ENCODE assay signal across 24 cellular contexts in the genomic region with DNA sequence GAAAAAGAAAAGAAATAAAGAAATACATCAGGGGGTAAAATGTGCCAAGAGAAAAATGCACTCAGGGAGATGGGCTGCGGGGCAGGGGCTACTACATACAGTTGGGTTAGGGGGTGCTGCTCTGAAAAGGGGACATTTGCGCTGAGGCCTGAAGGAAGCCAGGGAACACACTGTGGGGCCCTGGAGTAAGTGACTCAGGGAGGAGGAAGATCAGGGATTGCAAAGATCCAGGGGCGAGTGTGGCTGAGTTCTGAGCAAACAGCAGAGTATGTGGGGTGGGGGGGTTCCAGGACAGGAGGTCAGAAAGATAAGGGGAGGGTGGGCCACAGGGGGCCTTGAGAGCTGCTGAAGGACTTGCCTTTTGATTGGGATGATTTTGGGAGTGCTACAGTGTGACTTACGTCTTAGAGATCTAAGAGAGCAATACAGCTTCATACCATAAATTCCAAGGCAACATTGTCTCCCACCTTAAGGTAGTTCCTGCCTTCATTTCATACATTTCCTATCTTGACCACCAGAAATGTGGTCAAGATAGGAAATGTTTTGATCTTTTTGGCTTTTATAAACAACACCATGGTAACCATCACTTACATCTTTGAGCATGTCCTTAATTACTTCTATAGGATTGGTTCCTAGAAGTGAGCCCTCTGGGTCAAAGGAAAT. TPM values are rescaled to one million over a fixed set of nuclear protein-coding genes. Genes with fewer than 3 reads are reported as not detected.
DNase-seq lines count a peak whose midpoint lies in the region; FAIRE-seq and TF ChIP-seq lines count a peak whose summit lies in the region.
"Had no signal": no experiment of that assay in that cellular context is flagged by ENCODE, and none has a peak within 500 bp of the region (broad histone marks: within the 10 kb centered on the region; RNA-seq: fewer than 3 reads in every experiment).

No MANE protein-coding gene starts in this region.

- H2AFZ ChIP-seq in neural progenitor cell (replicated peaks), result no peak overlapping the region

- no peak overlapping the region for H3K9ac ChIP-seq in neural progenitor cell

- H3F3A ChIP-seq in neural progenitor cell (ENCODE audit: low read depth), result peaks cover 5% of the 10 kb centered on the region

- no peak overlapping the region for H3K27ac ChIP-seq in neural progenitor cell
- H3K27ac ChIP-seq: colonic mucosa, lower lobe of right lung, SJSA1 had no signal

- H3K4me1 Mint-ChIP-seq in neural progenitor cell, result peaks cover 29% of the 10 kb centered on the region

- no peak overlapping the region for H3K4me3 ChIP-seq in neural progenitor cell
- H3K4me3 ChIP-seq: colonic mucosa, lower lobe of right lung, SJSA1 had no signal

- TF ChIP-seq CTCF in neural progenitor cell (IDR thresholded peaks at IDR 0.05), result no peak

- peaks cover 28% of the 10 kb centered on the region for H4K20me1 ChIP-seq in neural progenitor cell (ENCODE audit: low read depth)

- H3K27ac Mint-ChIP-seq in neural progenitor cell, result peak overlapping the region; percentile 46
- H3K27ac Mint-ChIP-seq: activated naive CD8-positive, alpha-beta T cell treated with anti-CD3 and anti-CD28 coated beads, Interleukin-2, amount 50 U/mL, for 24 hours; CD4-positive, CD25-positive, alpha-beta regulatory T cell; endodermal cell; immature natural killer cell; T-helper 1 cell treated with Interleukin-12 subunit alpha and Interleukin-12 subunit beta and Interleukin-4 antibody, amounts not matched to agents 30 μg/mL and 1 μg/mL, for 36 hours had no signal

- in situ Hi-C loops in KBM-7 (cut with MboI; ENCODE audit: low pct_unique_long_range_greater_than_20kb, low sequenced_read_pairs), result no loop called here

- no peaks in the 10 kb centered on the region for H3K9me3 ChIP-seq in neural progenitor cell (ENCODE audit: low read depth)
- H3K9me3 ChIP-seq: colonic mucosa had no signal

- peaks cover 15% of the 10 kb centered on the region for H3K4me1 ChIP-seq in neural progenitor cell
- H3K4me1 ChIP-seq: colonic mucosa had no signal

- peaks cover 24% of the 10 kb centered on the region for H3K27me3 Mint-ChIP-seq in neural progenitor cell (ENCODE audit: insufficient read depth, low read depth)

- H3K27me3 ChIP-seq in neural progenitor cell, result peaks cover 16% of the 10 kb centered on the region
- H3K27me3 ChIP-seq: SJSA1 had no signal

- H3K79me2 ChIP-seq in neural progenitor cell (ENCODE audit: low read depth), result peaks cover 4% of the 10 kb centered on the region

- H3K36me3 ChIP-seq in neural progenitor cell, result no peaks in the 10 kb centered on the region
- H3K36me3 ChIP-seq: colonic mucosa, lower lobe of right lung had no signal

- FAIRE-seq in GM18507 (lab: Jason Lieb, UNC), result peak; percentile 72

- no peaks in the 10 kb centered on the region for H3K36me3 Mint-ChIP-seq in neural progenitor cell
- H3K36me3 Mint-ChIP-seq: CD4-positive, CD25-positive, alpha-beta regulatory T cell had no signal

- H3K4me2 ChIP-seq in neural progenitor cell, result no peak overlapping the region

- peak overlapping the region; percentile 70 for H3K4me3 Mint-ChIP-seq in neural progenitor cell
- H3K4me3 Mint-ChIP-seq: activated naive CD8-positive, alpha-beta T cell treated with anti-CD3 and anti-CD28 coated beads, Interleukin-2, amount 50 U/mL, for 24 hours; CD4-positive, CD25-positive, alpha-beta regulatory T cell; endodermal cell; immature natural killer cell; T-helper 1 cell treated with Interleukin-12 subunit alpha and Interleukin-12 subunit beta and Interleukin-4 antibody, amounts not matched to agents 30 μg/mL and 1 μg/mL, for 36 hours had no signal

- DNase-seq in GM18507 (ENCODE audit: extremely low spot score, insufficient read length, low read depth), result no peak
- peak; percentile 57 for DNase-seq in NCI-H226
- peak; percentile 61 for DNase-seq in dermis blood vessel endothelial cell
- no peak for DNase-seq in neural progenitor cell (ENCODE audit: low spot score)
- DNase-seq in KBM-7, result no peak
- no peak for DNase-seq in NCI-H446 (lab: John Stamatoyannopoulos, UW)
- no peak for DNase-seq in amniotic stem cell (lab: John Stamatoyannopoulos, UW)
- no peak for DNase-seq in H4 (ENCODE audit: low spot score)
- DNase-seq: activated naive CD8-positive, alpha-beta T cell treated with anti-CD3 and anti-CD28 coated beads, Interleukin-2, amount 50 U/mL, for 24 hours; CD4-positive, CD25-positive, alpha-beta regulatory T cell; colonic mucosa; DMS 273 treated with DMSO at 0.1 percent for 48 hours; endodermal cell; immature natural killer cell; Kasumi-1; lower lobe of right lung; NCI-H187 treated with DMSO at 0.1 percent for 48 hours; NCI-H774; nucleus accumbens; PC-3; stimulated activated CD4-positive, alpha-beta T cell treated with anti-CD3 and anti-CD28 coated beads, Interleukin-2, amount 100 ng/mL, for 48 hours; stimulated activated naive CD8-positive, alpha-beta T cell treated with anti-CD3 and anti-CD28 coated beads, Interleukin-15, Interleukin-2, amounts not matched to agents 100 U/mL and 50 U/mL, for 24 hours had no signal

- H3K9me3 Mint-ChIP-seq in neural progenitor cell, result peaks cover 8% of the 10 kb centered on the region

RNA-seq across cellular contexts. Expression of a gene that starts 5.8 kb away (rescaled TPM):
- total RNA-seq in dermis blood vessel endothelial cell, result 52.5 and 60.2 TPM in 2 replicates
- 2.6 and 17.7 TPM in 2 replicates for total RNA-seq in neural progenitor cell (ENCODE audit: low replicate concordance)
- 0.48 and 2.2 TPM in 2 replicates for total RNA-seq in H4 (2014; rRNA removed; shearing (Covaris generic))
- total RNA-seq: CD4-positive, CD25-positive, alpha-beta regulatory T cell had no signal

Comparison
In these comparisons a context has a peak if more than half of its experiments do, and no peak if none do; other contexts are left out.
1. DNase-seq: peak in NCI-H226 (single experiment) and dermis blood vessel endothelial cell (single experiment); none in GM18507 (single experiment), neural progenitor cell (single experiment), KBM-7 (single experiment), NCI-H446 (0 of 2), amniotic stem cell (single experiment) and H4 (single experiment).